ENCODE assay signal across 26 cellular contexts in the genomic region with DNA sequence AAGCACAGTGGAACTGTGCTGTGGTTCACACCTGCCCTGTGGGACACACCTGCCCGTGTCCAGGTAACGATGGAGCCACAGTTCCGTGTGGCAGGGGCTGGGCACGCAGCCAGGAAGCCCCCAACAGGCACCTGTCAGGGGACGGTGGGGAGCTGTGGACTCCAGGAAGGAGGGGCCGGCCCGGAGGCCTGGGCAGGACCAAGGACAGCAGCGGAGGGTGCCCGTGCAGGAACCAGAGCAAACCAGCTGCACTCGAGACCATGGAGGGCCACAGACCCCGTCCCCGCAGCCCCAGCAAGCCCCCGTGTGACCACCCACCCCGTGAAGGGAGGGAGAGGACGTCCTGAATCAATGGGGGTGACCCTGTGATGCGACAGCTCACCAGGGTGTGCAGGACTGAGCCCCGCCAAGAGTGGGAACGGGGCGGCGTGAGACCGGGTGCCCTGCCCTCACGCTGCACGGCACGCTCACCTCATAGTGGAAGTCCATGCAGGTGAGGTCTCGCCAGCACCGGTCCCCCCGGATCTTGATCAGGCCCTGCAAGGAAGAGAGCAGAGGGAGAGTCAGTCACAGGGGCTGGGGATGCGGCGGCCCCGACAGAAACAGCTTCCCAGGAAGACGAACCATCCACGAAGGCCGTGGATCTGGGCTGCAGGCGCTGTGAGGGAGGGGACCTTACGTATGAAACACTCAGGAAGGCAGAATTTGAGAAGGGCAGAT.
DNase-seq lines count a peak whose midpoint lies in the region; ATAC-seq and TF ChIP-seq lines count a peak whose summit lies in the region.
"Had no signal": no experiment of that assay in that cellular context is flagged by ENCODE, and none has a peak within 500 bp of the region (broad histone marks: within the 10 kb centered on the region; RNA-seq: fewer than 3 reads in every experiment).

No MANE protein-coding gene starts in this region.

- POLR2A ChIA-PET in WTC11 (lab: Charles Lee), result no interaction called here

- H3K27me3 Mint-ChIP-seq in WTC11 (ENCODE audit: low read depth) (no peaks in the 10 kb centered on the region), osteocyte (ENCODE audit: unreplicated experiment) (no peaks in the 10 kb centered on the region)
- H3K27me3 Mint-ChIP-seq: activated naive CD8-positive, alpha-beta T cell treated with anti-CD3 and anti-CD28 coated beads, Interleukin-2, amount 50 U/mL, for 24 hours; CD8-positive, alpha-beta memory T cell; stimulated activated naive CD8-positive, alpha-beta T cell treated with anti-CD3 and anti-CD28 coated beads, Interleukin-15, amount 100 ng/mL, for 72 hours had no signal

- H3K4me1 Mint-ChIP-seq in WTC11 (no peaks in the 10 kb centered on the region), osteocyte (ENCODE audit: unreplicated experiment) (no peaks in the 10 kb centered on the region)
- H3K4me1 Mint-ChIP-seq: activated naive CD8-positive, alpha-beta T cell treated with anti-CD3 and anti-CD28 coated beads, Interleukin-2, amount 50 U/mL, for 24 hours; CD8-positive, alpha-beta memory T cell; stimulated activated naive CD8-positive, alpha-beta T cell treated with anti-CD3 and anti-CD28 coated beads, Interleukin-15, amount 100 ng/mL, for 72 hours had no signal

- no peaks in the 10 kb centered on the region for H3K27me3 ChIP-seq in right cardiac atrium (ENCODE audit: control insufficient read depth, insufficient read depth)
- H3K27me3 ChIP-seq: BE2C, body of pancreas, thyroid gland had no signal

- no peak for TF ChIP-seq CTCF in WTC11 (IDR thresholded peaks at IDR 0.05)
- TF ChIP-seq CTCF in osteocyte (IDR thresholded peaks at IDR 0.05), result no peak

- intact Hi-C loops in right cardiac atrium (cut with DNase I) (no loop called here), Right ventricle myocardium inferior (cut with DNase I) (no loop called here), sciatic nerve (cut with DNase I) (loop anchor here (10.0 kb wide), 1 partner anchor 72 kb away; no protein-coding TSS in a partner anchor)

- H3K4me1 ChIP-seq in right cardiac atrium (ENCODE audit: control insufficient read depth, insufficient read depth, low read length), result no peaks in the 10 kb centered on the region
- H3K4me1 ChIP-seq: BE2C, prostate gland, thyroid gland had no signal

- WGBS in right cardiac atrium, result 84% methylated on average over 35 of the region's 35 CpGs

- no peak overlapping the region for H3K4me3 Mint-ChIP-seq in WTC11
- no peak overlapping the region for H3K4me3 Mint-ChIP-seq in osteocyte (ENCODE audit: unreplicated experiment)
- H3K4me3 Mint-ChIP-seq: activated naive CD8-positive, alpha-beta T cell treated with anti-CD3 and anti-CD28 coated beads, Interleukin-2, amount 50 U/mL, for 24 hours; CD8-positive, alpha-beta memory T cell; HFFc6; neural crest cell; stimulated activated naive CD8-positive, alpha-beta T cell treated with anti-CD3 and anti-CD28 coated beads, Interleukin-15, amount 100 ng/mL, for 72 hours had no signal

- CTCF ChIA-PET in WTC11 (lab: Charles Lee), result interaction anchor here (2.4 kb wide), 1 partner anchor 165 kb away, joined by 11 read pairs; no protein-coding TSS in a partner anchor

- H3K27ac ChIP-seq in right cardiac atrium (ENCODE audit: low read length), result no peak overlapping the region
- H3K27ac ChIP-seq: body of pancreas, prostate gland, thyroid gland had no signal

- H3K36me3 Mint-ChIP-seq in WTC11, result no peaks in the 10 kb centered on the region
- H3K36me3 Mint-ChIP-seq in osteocyte (ENCODE audit: unreplicated experiment), result peaks cover 5% of the 10 kb centered on the region

- H3K27ac Mint-ChIP-seq in WTC11 (peak overlapping the region; percentile 60; the same call in 1 of the 2 replicates), osteocyte (ENCODE audit: unreplicated experiment) (no peak overlapping the region)
- H3K27ac Mint-ChIP-seq: activated naive CD8-positive, alpha-beta T cell treated with anti-CD3 and anti-CD28 coated beads, Interleukin-2, amount 50 U/mL, for 24 hours; CD8-positive, alpha-beta memory T cell; HFFc6; stimulated activated naive CD8-positive, alpha-beta T cell treated with anti-CD3 and anti-CD28 coated beads, Interleukin-15, amount 100 ng/mL, for 72 hours had no signal

- H3K9me3 Mint-ChIP-seq in WTC11 (no peaks in the 10 kb centered on the region), osteocyte (ENCODE audit: unreplicated experiment) (no peaks in the 10 kb centered on the region)
- H3K9me3 Mint-ChIP-seq: activated naive CD8-positive, alpha-beta T cell treated with anti-CD3 and anti-CD28 coated beads, Interleukin-2, amount 50 U/mL, for 24 hours; CD8-positive, alpha-beta memory T cell; HFFc6; neural crest cell; stimulated activated naive CD8-positive, alpha-beta T cell treated with anti-CD3 and anti-CD28 coated beads, Interleukin-15, amount 100 ng/mL, for 72 hours had no signal

- DNase-seq in right cardiac atrium (peak in 2 of 3 donors; percentile 49 to 56), Right ventricle myocardium inferior (ENCODE audit: missing footprints) (no peak), WTC11 (ENCODE audit: low spot score) (peak; percentile 40), iPS-NIHi7 (ENCODE audit: extremely low spot score) (peak; percentile 77), sciatic nerve (ENCODE audit: low spot score) (no peak), NCI-H1694 treated with DMSO at 0.1 percent for 48 hours (lab: John Stamatoyannopoulos, UW) (no peak), osteocyte (ENCODE audit: extremely low spot score, unreplicated experiment) (no peak), DMS 273 treated with DMSO at 0.1 percent for 48 hours (lab: John Stamatoyannopoulos, UW) (no peak)
- DNase-seq: activated CD4-positive, alpha-beta T cell treated with anti-CD3 and anti-CD28 coated beads for 4 hours; activated CD8-positive, alpha-beta memory T cell treated with anti-CD3 and anti-CD28 coated beads for 24 hours; activated effector memory CD4-positive, alpha-beta T cell treated with anti-CD3 and anti-CD28 coated beads, Interleukin-2, amount 50 U/mL, for 16 hours; activated naive CD8-positive, alpha-beta T cell treated with anti-CD3 and anti-CD28 coated beads, Interleukin-2, amount 50 U/mL, for 24 hours; body of pancreas; glutamatergic neuron; HFFc6; mammary epithelial cell; NCI-H1048; NCI-H187; NCI-H2171; NCI-H510A; stimulated activated naive CD8-positive, alpha-beta T cell treated with anti-CD3 and anti-CD28 coated beads, Interleukin-15, amount 100 ng/mL, for 72 hours; thyroid gland had no signal

- H3K4me3 ChIP-seq in right cardiac atrium (ENCODE audit: low read length), result no peak overlapping the region
- H3K4me3 ChIP-seq: body of pancreas, prostate gland, thyroid gland had no signal

- H3K9me3 ChIP-seq in right cardiac atrium (ENCODE audit: control insufficient read depth, low read length), result no peaks in the 10 kb centered on the region
- H3K9me3 ChIP-seq: BE2C, body of pancreas, prostate gland, thyroid gland had no signal

- ATAC-seq in right cardiac atrium, result no peak
- ATAC-seq in Right ventricle myocardium inferior, result no peak
- ATAC-seq in WTC11, result no peak
- ATAC-seq in sciatic nerve, result no peak
- ATAC-seq: activated naive CD8-positive, alpha-beta T cell treated with anti-CD3 and anti-CD28 coated beads, Interleukin-2, amount 50 U/mL, for 24 hours; body of pancreas had no signal

TF ChIP-seq in WTC11, 78 proteins besides CTCF, POLR2A, EP300 and RAD21:
- 0 out of 2 replicates have a peak, but pooled peaks have one; percentile 15 for TF ChIP-seq TEAD4 (CRISPR knock-in tag; IDR thresholded peaks at IDR 0.05)
- TF ChIP-seq GABPB1 (CRISPR knock-in tag; IDR thresholded peaks at IDR 0.05), result no peak
- TF ChIP-seq STAT6 (CRISPR knock-in tag; conservative IDR thresholded peaks at IDR 0.05; ENCODE audit: low read depth), result no peak
- TF ChIP-seq JUN (CRISPR knock-in tag; IDR thresholded peaks at IDR 0.05), result 0 out of 2 replicates have a peak, but pooled peaks have one; percentile 42

Comparison
In these comparisons a context has a peak if more than half of its experiments do, and no peak if none do; other contexts are left out.
1. DNase-seq: peak in right cardiac atrium (2 of 3), WTC11 (single experiment) and iPS-NIHi7 (single experiment); none in Right ventricle myocardium inferior (single experiment), sciatic nerve (single experiment), NCI-H1694 treated with DMSO at 0.1 percent for 48 hours (single experiment), osteocyte (single experiment) and DMS 273 treated with DMSO at 0.1 percent for 48 hours (single experiment).